ENCODE assay signal across 21 cellular contexts in the genomic region with DNA sequence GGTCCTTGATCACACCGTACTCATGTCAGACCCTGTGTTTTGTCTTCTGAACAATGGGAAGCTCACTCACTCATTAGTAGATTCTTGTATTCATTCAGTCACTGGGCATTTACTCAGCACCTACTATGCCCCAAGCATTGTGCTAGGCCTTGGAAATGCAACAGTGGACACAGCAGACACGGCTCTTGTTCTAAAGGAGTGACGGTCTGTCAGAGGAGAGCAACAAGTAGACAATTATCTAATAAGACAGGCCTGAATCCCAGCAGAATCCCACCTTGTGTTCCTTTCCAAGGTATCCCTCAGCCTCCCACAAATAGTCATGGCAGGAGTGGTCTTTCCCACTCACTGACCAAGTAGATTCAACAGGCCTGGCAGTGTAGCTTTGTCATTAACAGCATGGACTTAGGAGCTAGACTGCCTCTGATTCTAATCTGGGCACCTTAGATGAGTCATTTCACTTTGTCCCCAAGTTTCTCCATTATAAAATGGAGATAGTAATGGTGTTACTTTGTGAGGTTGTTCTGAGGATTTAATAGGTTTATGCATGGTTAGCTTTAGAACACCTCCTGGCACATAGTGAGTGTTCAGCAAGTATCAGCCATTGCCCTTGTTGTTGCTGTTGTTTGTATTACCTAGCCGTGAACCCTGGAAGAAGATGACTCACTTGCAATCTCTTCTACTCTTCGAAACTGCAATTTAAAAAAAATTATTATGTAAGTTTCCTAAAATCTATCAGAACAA.
A peak's percentile ranks its signal among the peaks of the same experiment; 100 is the strongest.
DNase-seq lines count a peak whose midpoint lies in the region; ATAC-seq and TF ChIP-seq lines count a peak whose summit lies in the region.
"Had no signal": no experiment of that assay in that cellular context is flagged by ENCODE, and none has a peak within 500 bp of the region (broad histone marks: within the 10 kb centered on the region; RNA-seq: fewer than 3 reads in every experiment).

No MANE protein-coding gene starts in this region.

- no peak for ATAC-seq in HG02763 (IDR thresholded peaks at IDR 0.05; ENCODE audit: unreplicated experiment)
- ATAC-seq in right lobe of liver: no peak
- ATAC-seq: activated CD4-positive, CD25-positive, alpha-beta regulatory T cell treated with anti-CD3 and anti-CD28 coated beads, Interleukin-2, amount 50 U/mL, for 24 hours; mucosa of descending colon had no signal

- H2AFZ ChIP-seq in GM23248: no peak overlapping the region

- 0 out of 2 replicates have a peak, but pooled peaks cover 3% of the 10 kb centered on the region for H3K9me2 ChIP-seq in GM23248 (ENCODE audit: insufficient read depth)

- H3K79me2 ChIP-seq in GM23248 (ENCODE audit: insufficient read depth): no peaks in the 10 kb centered on the region

- no peak overlapping the region for H3K27ac Mint-ChIP-seq in T-helper 2 cell treated with Interferon-gamma antibody and Interleukin-4, amounts not matched to agents 5 μg/mL and 100 μg/mL, for 36 hours
- H3K27ac Mint-ChIP-seq: IgD-negative memory B cell had no signal

- in situ Hi-C loops in GM23248 (cut with MboI): no loop called here

- no peak overlapping the region for H3K9ac ChIP-seq in GM23248
- H3K9ac ChIP-seq in skeletal muscle tissue (ENCODE audit: low read depth in 1 of 3, low read length in 3 of 3): no peak overlapping the region

- WGBS in GM23248 (ENCODE audit: low coverage in 1 of 2, low lambda C conversion rate in 2 of 2, missing lambda C conversion rate in 2 of 2), 2 experiments: 88 to 93% methylated on average over 5 of the region's 5 CpGs
- 71% methylated on average over 4 of the region's 5 CpGs for WGBS in right lobe of liver (ENCODE audit: insufficient coverage, low coverage, low lambda C conversion rate, missing lambda C conversion rate)

- H3K27ac ChIP-seq in GM23248 (no peak overlapping the region), skeletal muscle tissue (ENCODE audit: low read depth, low read length) (peak overlapping the region; percentile 54), right lobe of liver (no peak overlapping the region)
- H3K27ac ChIP-seq: cardiac muscle cell had no signal

- intact Hi-C loops in right lobe of liver (cut with DNase I): no loop called here

- no peak overlapping the region for H3K4me2 ChIP-seq in GM23248 (ENCODE audit: unreplicated experiment)

- H3K27me3 ChIP-seq in GM23248 (replicated peaks; ENCODE audit: insufficient read depth) (no peaks in the 10 kb centered on the region), skeletal muscle tissue (ENCODE audit: control insufficient read depth in 3 of 3, insufficient read depth in 3 of 3, low read length in 3 of 3) (no peaks in the 10 kb centered on the region), right lobe of liver (no peaks in the 10 kb centered on the region)
- H3K27me3 ChIP-seq: cardiac muscle cell had no signal

- H3K4me3 ChIP-seq in GM23248: no peak overlapping the region
- no peak overlapping the region for H3K4me3 ChIP-seq in fibroblast of pulmonary artery (replicated peaks; ENCODE audit: low read depth, low read length)
- H3K4me3 ChIP-seq in skeletal muscle tissue (ENCODE audit: low read length in 3 of 3): no peak overlapping the region
- H3K4me3 ChIP-seq in right lobe of liver: no peak overlapping the region
- H3K4me3 ChIP-seq: cardiac muscle cell, mucosa of descending colon had no signal

- H3F3A ChIP-seq in GM23248 (ENCODE audit: insufficient read depth): peaks cover 47% of the 10 kb centered on the region

- no peak for TF ChIP-seq CTCF in fibroblast of pulmonary artery (IDR thresholded peaks at IDR 0.05; ENCODE audit: low read length, missing control alignments)
- TF ChIP-seq CTCF in right lobe of liver (IDR thresholded peaks at IDR 0.05): no peak

- no peaks in the 10 kb centered on the region for H3K9me3 ChIP-seq in GM23248 (ENCODE audit: low read depth)
- H3K9me3 ChIP-seq in skeletal muscle tissue (ENCODE audit: control insufficient read depth in 3 of 3, low read length in 3 of 3): no peaks in the 10 kb centered on the region
- no peaks in the 10 kb centered on the region for H3K9me3 ChIP-seq in right lobe of liver
- H3K9me3 ChIP-seq: mucosa of descending colon had no signal

- DNase-seq in GM23248: peak; percentile 41
- peak; percentile 60 for DNase-seq in astrocyte of the hippocampus (ENCODE audit: low read depth, low spot score)
- DNase-seq in fibroblast of pulmonary artery (ENCODE audit: low read depth): peak; percentile 44
- DNase-seq in foreskin melanocyte: no peak
- DNase-seq in right lobe of liver: no peak
- DNase-seq in T-helper 2 cell treated with Interferon-gamma antibody and Interleukin-4, amounts not matched to agents 5 μg/mL and 100 μg/mL, for 36 hours (ENCODE audit: low spot score): no peak
- DNase-seq: activated CD8-positive, alpha-beta memory T cell treated with anti-CD3 and anti-CD28 coated beads, Interleukin-2, amount 50 U/mL, for 48 hours; activated naive CD4-positive, alpha-beta T cell; Calu3; effector memory CD4-positive, alpha-beta T cell; mucosa of descending colon; NCI-H1105; nucleus accumbens; Right ventricle myocardium superior; stimulated activated naive CD4-positive, alpha-beta T cell treated with Interleukin-2 at 50 U/mL for 16 hours; T-helper 2 cell had no signal

- TF ChIP-seq POLR2A in right lobe of liver (IDR thresholded peaks at IDR 0.05): no peak

- H3K4me1 Mint-ChIP-seq in T-helper 2 cell treated with Interferon-gamma antibody and Interleukin-4, amounts not matched to agents 5 μg/mL and 100 μg/mL, for 36 hours (ENCODE audit: low read depth): peaks cover 7% of the 10 kb centered on the region

- H3K9me3 Mint-ChIP-seq in T-helper 2 cell treated with Interferon-gamma antibody and Interleukin-4, amounts not matched to agents 5 μg/mL and 100 μg/mL, for 36 hours: no peaks in the 10 kb centered on the region
- H3K9me3 Mint-ChIP-seq: IgD-negative memory B cell had no signal

- H3K36me3 ChIP-seq in GM23248 (ENCODE audit: low read depth) (peaks cover 9% of the 10 kb centered on the region; the same call in 1 of the 2 replicates), skeletal muscle tissue (ENCODE audit: control insufficient read depth in 3 of 3, insufficient read depth in 3 of 3, low read length in 3 of 3) (peaks cover 3 to 17% (median 13%) of the 10 kb centered on the region in 3 donors), right lobe of liver (no peaks in the 10 kb centered on the region)
- H3K36me3 ChIP-seq: cardiac muscle cell had no signal

- H4K20me1 ChIP-seq in GM23248 (ENCODE audit: insufficient read depth): no peaks in the 10 kb centered on the region

- no peaks in the 10 kb centered on the region for H3K36me3 Mint-ChIP-seq in T-helper 2 cell treated with Interferon-gamma antibody and Interleukin-4, amounts not matched to agents 5 μg/mL and 100 μg/mL, for 36 hours (ENCODE audit: low read depth)

- H3K27me3 Mint-ChIP-seq in T-helper 2 cell treated with Interferon-gamma antibody and Interleukin-4, amounts not matched to agents 5 μg/mL and 100 μg/mL, for 36 hours (ENCODE audit: low read depth): no peaks in the 10 kb centered on the region
- H3K27me3 Mint-ChIP-seq: IgD-negative memory B cell had no signal

- no peak overlapping the region for H3K4me3 Mint-ChIP-seq in T-helper 2 cell treated with Interferon-gamma antibody and Interleukin-4, amounts not matched to agents 5 μg/mL and 100 μg/mL, for 36 hours
- H3K4me3 Mint-ChIP-seq: IgD-negative memory B cell had no signal

- H3K4me1 ChIP-seq in GM23248 (ENCODE audit: insufficient read depth) (peaks cover 34% of the 10 kb centered on the region), skeletal muscle tissue (ENCODE audit: control insufficient read depth in 3 of 3, insufficient read depth in 3 of 3, low read length in 3 of 3) (peaks cover 45 to 53% (median 46%) of the 10 kb centered on the region in 3 donors), right lobe of liver (no peaks in the 10 kb centered on the region)

Comparison
In these comparisons a context has a peak if more than half of its experiments do, and no peak if none do; other contexts are left out.
1. DNase-seq: peak in GM23248 (single experiment), astrocyte of the hippocampus (single experiment) and fibroblast of pulmonary artery (single experiment); none in foreskin melanocyte (single experiment), right lobe of liver (0 of 3) and T-helper 2 cell treated with Interferon-gamma antibody and Interleukin-4, amounts not matched to agents 5 μg/mL and 100 μg/mL, for 36 hours (single experiment).